In genomic region chr11:44701276-44701675, GRCh38 we compare ENCODE assay signal across 19 cellular contexts. TPM values are rescaled to one million over a fixed set of nuclear protein-coding genes. Genes with fewer than 3 reads are reported as not detected.
"Had no signal": no experiment of that assay in that cellular context is flagged by ENCODE, and none has a peak within 500 bp of the region (broad histone marks: within the 10 kb centered on the region; RNA-seq: fewer than 3 reads in every experiment).

No MANE protein-coding gene starts in this region.

- H3K4me3 Mint-ChIP-seq: activated naive CD8-positive, alpha-beta T cell treated with anti-CD3 and anti-CD28 coated beads, Interleukin-2, amount 10 ng/mL, durations not matched to agents 7 days and 5 days; naive thymus-derived CD8-positive, alpha-beta T cell; stimulated activated naive CD8-positive, alpha-beta T cell treated with anti-CD3 and anti-CD28 coated beads, Interleukin-15, amount 100 ng/mL, for 72 hours; T-helper 1 cell treated with Interleukin-12 subunit alpha and Interleukin-12 subunit beta and Interleukin-4 antibody, amounts not matched to agents 30 μg/mL and 1 μg/mL, for 36 hours had no signal

- FAIRE-seq: bronchial epithelial cell, colon, TTC549 had no signal

- ATAC-seq: gastrocnemius medialis; naive thymus-derived CD8-positive, alpha-beta T cell; stimulated activated naive CD8-positive, alpha-beta T cell treated with anti-CD3 and anti-CD28 coated beads, Interleukin-15, amount 100 ng/mL, for 72 hours had no signal

- H3K4me1 Mint-ChIP-seq: activated naive CD8-positive, alpha-beta T cell treated with anti-CD3 and anti-CD28 coated beads, Interleukin-2, amount 10 ng/mL, durations not matched to agents 7 days and 5 days; stimulated activated naive CD8-positive, alpha-beta T cell treated with anti-CD3 and anti-CD28 coated beads, Interleukin-15, amount 100 ng/mL, for 72 hours had no signal

- H3K4me1 ChIP-seq: ascending aorta had no signal

- H3K36me3 Mint-ChIP-seq: activated naive CD8-positive, alpha-beta T cell treated with anti-CD3 and anti-CD28 coated beads, Interleukin-2, amount 10 ng/mL, durations not matched to agents 7 days and 5 days had no signal

- H3K4me3 ChIP-seq: ascending aorta, gastrocnemius medialis, lung, psoas muscle, testis had no signal

- H3K27me3 ChIP-seq: ascending aorta, gastrocnemius medialis, testis had no signal

- DNase-seq: activated CD4-positive, alpha-beta T cell treated with anti-CD3 and anti-CD28 coated beads, Interleukin-2, amount 50 U/mL, for 4 hours; activated CD4-positive, CD25-positive, alpha-beta regulatory T cell treated with anti-CD3 and anti-CD28 coated beads, Interleukin-2, amount 50 U/mL, for 72 hours; activated naive CD8-positive, alpha-beta T cell treated with anti-CD3 and anti-CD28 coated beads, Interleukin-2, amount 10 ng/mL, durations not matched to agents 7 days and 5 days; activated T-cell treated with anti-CD3 and anti-CD28 coated beads, Interleukin-2, amount 50 U/mL, for 48 hours; effector CD4-positive, alpha-beta T cell; gastrocnemius medialis; hippocampal formation; naive thymus-derived CD8-positive, alpha-beta T cell; nucleus accumbens; psoas muscle; stimulated activated CD4-positive, alpha-beta T cell treated with anti-CD3 and anti-CD28 coated beads, Interleukin-4, amount 100 ng/mL, for 1 hour; stimulated activated naive CD8-positive, alpha-beta T cell treated with anti-CD3 and anti-CD28 coated beads, Interleukin-15, amount 100 ng/mL, for 72 hours had no signal

- H3K36me3 ChIP-seq: ascending aorta, gastrocnemius medialis had no signal

- H3K9me3 ChIP-seq: ascending aorta, gastrocnemius medialis, psoas muscle, testis had no signal

- H3K27ac Mint-ChIP-seq: T-helper 1 cell treated with Interleukin-12 subunit alpha and Interleukin-12 subunit beta and Interleukin-4 antibody, amounts not matched to agents 30 μg/mL and 1 μg/mL, for 36 hours had no signal

- H3K27ac ChIP-seq: ascending aorta, gastrocnemius medialis, psoas muscle, testis had no signal

RNA-seq across cellular contexts. Expression of gene TSPAN18, which starts 25.5 kb away (rescaled TPM):
- total RNA-seq: bronchial epithelial cell had no signal
